38 cellular contexts compared by ENCODE assay signal in the genomic region with DNA sequence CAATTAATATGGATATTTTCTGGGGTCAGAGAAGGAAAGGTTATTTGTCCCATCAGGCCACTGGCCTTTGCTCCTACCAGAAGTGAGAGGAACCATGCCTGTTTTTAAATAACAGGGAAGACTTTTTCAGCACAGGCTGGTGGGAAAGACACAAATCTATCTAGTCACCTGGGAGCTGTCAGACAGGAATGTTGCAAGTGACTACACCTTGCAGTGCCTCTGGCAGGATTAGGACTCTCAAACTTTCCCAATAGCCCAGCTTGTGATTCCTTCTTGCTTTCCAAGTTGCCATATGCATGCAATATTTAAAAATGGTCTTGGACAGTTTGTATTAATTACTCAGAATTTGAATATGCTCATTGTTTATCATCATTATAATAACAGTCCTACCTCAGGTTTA.
"Had no signal": no experiment of that assay in that cellular context is flagged by ENCODE, and none has a peak within 500 bp of the region (broad histone marks: within the 10 kb centered on the region; RNA-seq: fewer than 3 reads in every experiment).

No MANE protein-coding gene starts in this region.

- DNase-seq: activated CD4-positive, alpha-beta memory T cell treated with anti-CD3 and anti-CD28 coated beads, Interleukin-2, amount 10 ng/mL, durations not matched to agents 7 days and 5 days; activated CD4-positive, alpha-beta T cell treated with anti-CD3 and anti-CD28 coated beads for 1 hour; activated CD4-positive, alpha-beta T cell treated with anti-CD3 and anti-CD28 coated beads for 36 hours; activated CD4-positive, alpha-beta T cell treated with anti-CD3 and anti-CD28 coated beads for 48 hours; activated CD4-positive, alpha-beta T cell treated with anti-CD3 and anti-CD28 coated beads, Interleukin-2, amount 10 ng/mL, durations not matched to agents 7 days and 5 days; activated CD4-positive, alpha-beta T cell treated with anti-CD3 and anti-CD28 coated beads, Interleukin-2, amount 50 U/mL, for 48 hours; activated CD4-positive, CD25-positive, alpha-beta regulatory T cell; activated CD8-positive, alpha-beta memory T cell treated with anti-CD3 and anti-CD28 coated beads for 24 hours; activated CD8-positive, alpha-beta memory T cell treated with anti-CD3 and anti-CD28 coated beads, Interleukin-2, amount 10 ng/mL, durations not matched to agents 7 days and 5 days; activated CD8-positive, alpha-beta memory T cell treated with anti-CD3 and anti-CD28 coated beads, Interleukin-2, amount 50 U/mL, for 48 hours; activated CD8-positive, alpha-beta T cell treated with anti-CD3 and anti-CD28 coated beads, Interleukin-2, amount 10 ng/mL, durations not matched to agents 7 days and 5 days; activated effector memory CD4-positive, alpha-beta T cell treated with Interleukin-2 at 50 U/mL for 16 hours; activated gamma-delta T cell; activated naive CD4-positive, alpha-beta T cell treated with anti-CD3 and anti-CD28 coated beads, Interleukin-2, amount 10 ng/mL, durations not matched to agents 7 days and 5 days; activated naive CD4-positive, alpha-beta T cell treated with Interleukin-2 at 50 U/mL for 16 hours; activated naive CD8-positive, alpha-beta T cell treated with anti-CD3 and anti-CD28 coated beads, Interleukin-2, amount 10 ng/mL, durations not matched to agents 7 days and 5 days; activated naive CD8-positive, alpha-beta T cell treated with anti-CD3 and anti-CD28 coated beads, Interleukin-2, amount 50 U/mL, for 24 hours; activated T-cell treated with anti-CD3 and anti-CD28 coated beads, Interleukin-2, amount 50 U/mL, for 24 hours; activated T-cell treated with anti-CD3 and anti-CD28 coated beads, Interleukin-2, amount 50 U/mL, for 48 hours; amygdala; anterior cingulate cortex; cerebellar nuclear complex; SW 1271; T-helper 1 cell; T-helper 2 cell; T-helper 9 cell; WERI-Rb-1 had no signal

- H3K27ac ChIP-seq: ascending aorta, cardiac muscle cell, WERI-Rb-1 had no signal

- H3K27ac Mint-ChIP-seq: activated CD4-positive, alpha-beta memory T cell treated with anti-CD3 and anti-CD28 coated beads, Interleukin-2, amount 10 ng/mL, durations not matched to agents 7 days and 5 days; activated CD4-positive, alpha-beta T cell treated with anti-CD3 and anti-CD28 coated beads for 36 hours; activated CD4-positive, alpha-beta T cell treated with anti-CD3 and anti-CD28 coated beads, Interleukin-2, amount 10 ng/mL, durations not matched to agents 7 days and 5 days; activated CD8-positive, alpha-beta memory T cell treated with anti-CD3 and anti-CD28 coated beads, Interleukin-2, amount 10 ng/mL, durations not matched to agents 7 days and 5 days; activated CD8-positive, alpha-beta T cell treated with anti-CD3 and anti-CD28 coated beads, Interleukin-2, amount 10 ng/mL, durations not matched to agents 7 days and 5 days; activated naive CD4-positive, alpha-beta T cell treated with anti-CD3 and anti-CD28 coated beads, Interleukin-2, amount 10 ng/mL, durations not matched to agents 7 days and 5 days; activated naive CD4-positive, alpha-beta T cell treated with anti-CD3 and anti-CD28 coated beads, Interleukin-2, amount 50 U/mL, for 24 hours; activated naive CD8-positive, alpha-beta T cell; activated naive CD8-positive, alpha-beta T cell treated with anti-CD3 and anti-CD28 coated beads, Interleukin-2, amount 10 ng/mL, durations not matched to agents 7 days and 5 days; activated naive CD8-positive, alpha-beta T cell treated with anti-CD3 and anti-CD28 coated beads, Interleukin-2, amount 50 U/mL, for 24 hours; activated T-cell treated with anti-CD3 and anti-CD28 coated beads, Interleukin-2, amount 50 U/mL, for 24 hours; activated T-helper 2 cell treated with anti-CD3 and anti-CD28 coated beads, Interferon-gamma antibody, Interleukin-2, Interleukin-4, amounts not matched to agents 10 μg/mL and 5 μg/mL and 100 μg/mL, durations not matched to agents 14 hours and 24 hours and 36 hours; brain; T-helper 1 cell treated with Interleukin-12 subunit alpha and Interleukin-12 subunit beta and Interleukin-4 antibody, amounts not matched to agents 30 μg/mL and 1 μg/mL, for 36 hours; T-helper 2 cell treated with Interferon-gamma antibody and Interleukin-4, amounts not matched to agents 5 μg/mL and 100 μg/mL, for 36 hours; WTC11 had no signal

- H3K4me3 ChIP-seq: ascending aorta, cardiac muscle cell had no signal

- ATAC-seq: activated CD4-positive, alpha-beta T cell treated with anti-CD3 and anti-CD28 coated beads for 36 hours; activated CD4-positive, CD25-positive, alpha-beta regulatory T cell treated with anti-CD3 and anti-CD28 coated beads, Interleukin-2, amount 50 U/mL, for 24 hours; activated CD8-positive, alpha-beta memory T cell treated with anti-CD3 and anti-CD28 coated beads, Interleukin-2, amount 10 ng/mL, durations not matched to agents 7 days and 5 days; activated CD8-positive, alpha-beta T cell treated with anti-CD3 and anti-CD28 coated beads, Interleukin-2, amount 10 ng/mL, durations not matched to agents 7 days and 5 days; activated naive CD8-positive, alpha-beta T cell treated with anti-CD3 and anti-CD28 coated beads, Interleukin-2, amount 50 U/mL, for 24 hours; WTC11 had no signal

- H3K4me3 Mint-ChIP-seq: activated CD4-positive, alpha-beta memory T cell treated with anti-CD3 and anti-CD28 coated beads, Interleukin-2, amount 10 ng/mL, durations not matched to agents 7 days and 5 days; activated CD4-positive, alpha-beta T cell treated with anti-CD3 and anti-CD28 coated beads for 36 hours; activated CD4-positive, alpha-beta T cell treated with anti-CD3 and anti-CD28 coated beads, Interleukin-2, amount 10 ng/mL, durations not matched to agents 7 days and 5 days; activated CD8-positive, alpha-beta memory T cell treated with anti-CD3 and anti-CD28 coated beads, Interleukin-2, amount 10 ng/mL, durations not matched to agents 7 days and 5 days; activated CD8-positive, alpha-beta T cell treated with anti-CD3 and anti-CD28 coated beads, Interleukin-2, amount 10 ng/mL, durations not matched to agents 7 days and 5 days; activated naive CD4-positive, alpha-beta T cell treated with anti-CD3 and anti-CD28 coated beads, Interleukin-2, amount 10 ng/mL, durations not matched to agents 7 days and 5 days; activated naive CD4-positive, alpha-beta T cell treated with anti-CD3 and anti-CD28 coated beads, Interleukin-2, amount 50 U/mL, for 24 hours; activated naive CD8-positive, alpha-beta T cell; activated naive CD8-positive, alpha-beta T cell treated with anti-CD3 and anti-CD28 coated beads, Interleukin-2, amount 10 ng/mL, durations not matched to agents 7 days and 5 days; activated naive CD8-positive, alpha-beta T cell treated with anti-CD3 and anti-CD28 coated beads, Interleukin-2, amount 50 U/mL, for 24 hours; activated T-cell treated with anti-CD3 and anti-CD28 coated beads, Interleukin-2, amount 50 U/mL, for 24 hours; brain; central memory CD8-positive, alpha-beta T cell; T-helper 1 cell treated with Interleukin-12 subunit alpha and Interleukin-12 subunit beta and Interleukin-4 antibody, amounts not matched to agents 30 μg/mL and 1 μg/mL, for 36 hours; T-helper 2 cell treated with Interferon-gamma antibody and Interleukin-4, amounts not matched to agents 5 μg/mL and 100 μg/mL, for 36 hours; WTC11 had no signal

- H3K9me3 Mint-ChIP-seq: activated CD4-positive, alpha-beta memory T cell treated with anti-CD3 and anti-CD28 coated beads, Interleukin-2, amount 10 ng/mL, durations not matched to agents 7 days and 5 days; activated CD4-positive, alpha-beta T cell treated with anti-CD3 and anti-CD28 coated beads, Interleukin-2, amount 10 ng/mL, durations not matched to agents 7 days and 5 days; activated naive CD4-positive, alpha-beta T cell treated with anti-CD3 and anti-CD28 coated beads, Interleukin-2, amount 10 ng/mL, durations not matched to agents 7 days and 5 days; activated naive CD4-positive, alpha-beta T cell treated with anti-CD3 and anti-CD28 coated beads, Interleukin-2, amount 50 U/mL, for 24 hours; activated naive CD8-positive, alpha-beta T cell treated with anti-CD3 and anti-CD28 coated beads, Interleukin-2, amount 10 ng/mL, durations not matched to agents 7 days and 5 days; activated naive CD8-positive, alpha-beta T cell treated with anti-CD3 and anti-CD28 coated beads, Interleukin-2, amount 50 U/mL, for 24 hours; activated T-cell treated with anti-CD3 and anti-CD28 coated beads, Interleukin-2, amount 50 U/mL, for 24 hours; central memory CD8-positive, alpha-beta T cell; T-helper 1 cell treated with Interleukin-12 subunit alpha and Interleukin-12 subunit beta and Interleukin-4 antibody, amounts not matched to agents 30 μg/mL and 1 μg/mL, for 36 hours; T-helper 2 cell treated with Interferon-gamma antibody and Interleukin-4, amounts not matched to agents 5 μg/mL and 100 μg/mL, for 36 hours; WTC11 had no signal

- H3K36me3 ChIP-seq: WERI-Rb-1 had no signal

- H3K27me3 Mint-ChIP-seq: activated CD4-positive, alpha-beta memory T cell treated with anti-CD3 and anti-CD28 coated beads, Interleukin-2, amount 10 ng/mL, durations not matched to agents 7 days and 5 days; activated CD4-positive, alpha-beta T cell treated with anti-CD3 and anti-CD28 coated beads for 36 hours; activated CD4-positive, alpha-beta T cell treated with anti-CD3 and anti-CD28 coated beads, Interleukin-2, amount 10 ng/mL, durations not matched to agents 7 days and 5 days; activated CD8-positive, alpha-beta memory T cell treated with anti-CD3 and anti-CD28 coated beads, Interleukin-2, amount 10 ng/mL, durations not matched to agents 7 days and 5 days; activated naive CD4-positive, alpha-beta T cell treated with anti-CD3 and anti-CD28 coated beads, Interleukin-2, amount 10 ng/mL, durations not matched to agents 7 days and 5 days; activated naive CD4-positive, alpha-beta T cell treated with anti-CD3 and anti-CD28 coated beads, Interleukin-2, amount 50 U/mL, for 24 hours; activated naive CD8-positive, alpha-beta T cell; activated naive CD8-positive, alpha-beta T cell treated with anti-CD3 and anti-CD28 coated beads, Interleukin-2, amount 10 ng/mL, durations not matched to agents 7 days and 5 days; activated naive CD8-positive, alpha-beta T cell treated with anti-CD3 and anti-CD28 coated beads, Interleukin-2, amount 50 U/mL, for 24 hours; brain; central memory CD8-positive, alpha-beta T cell had no signal

- H3K4me1 Mint-ChIP-seq: activated CD4-positive, alpha-beta memory T cell treated with anti-CD3 and anti-CD28 coated beads, Interleukin-2, amount 10 ng/mL, durations not matched to agents 7 days and 5 days; activated CD4-positive, alpha-beta T cell treated with anti-CD3 and anti-CD28 coated beads for 36 hours; activated CD4-positive, alpha-beta T cell treated with anti-CD3 and anti-CD28 coated beads, Interleukin-2, amount 10 ng/mL, durations not matched to agents 7 days and 5 days; activated CD8-positive, alpha-beta memory T cell treated with anti-CD3 and anti-CD28 coated beads, Interleukin-2, amount 10 ng/mL, durations not matched to agents 7 days and 5 days; activated naive CD4-positive, alpha-beta T cell treated with anti-CD3 and anti-CD28 coated beads, Interleukin-2, amount 10 ng/mL, durations not matched to agents 7 days and 5 days; activated naive CD4-positive, alpha-beta T cell treated with anti-CD3 and anti-CD28 coated beads, Interleukin-2, amount 50 U/mL, for 24 hours; activated naive CD8-positive, alpha-beta T cell treated with anti-CD3 and anti-CD28 coated beads, Interleukin-2, amount 10 ng/mL, durations not matched to agents 7 days and 5 days; activated naive CD8-positive, alpha-beta T cell treated with anti-CD3 and anti-CD28 coated beads, Interleukin-2, amount 50 U/mL, for 24 hours; brain; central memory CD8-positive, alpha-beta T cell; WTC11 had no signal

- H3K27me3 ChIP-seq: ascending aorta, cardiac muscle cell had no signal

- H3K4me1 ChIP-seq: ascending aorta had no signal

- H3K9me3 ChIP-seq: ascending aorta had no signal
